ENCODE assay signal across 1 cellular context in genomic region chr6:46642928-46643751, GRCh38.
TF ChIP-seq lines count a peak whose summit lies in the region.

No MANE protein-coding gene starts in this region.

TF ChIP-seq in HEK293, 187 proteins besides CTCF, POLR2A, EP300 and RAD21 (continued from another document):
- TF ChIP-seq, protein P1, sequence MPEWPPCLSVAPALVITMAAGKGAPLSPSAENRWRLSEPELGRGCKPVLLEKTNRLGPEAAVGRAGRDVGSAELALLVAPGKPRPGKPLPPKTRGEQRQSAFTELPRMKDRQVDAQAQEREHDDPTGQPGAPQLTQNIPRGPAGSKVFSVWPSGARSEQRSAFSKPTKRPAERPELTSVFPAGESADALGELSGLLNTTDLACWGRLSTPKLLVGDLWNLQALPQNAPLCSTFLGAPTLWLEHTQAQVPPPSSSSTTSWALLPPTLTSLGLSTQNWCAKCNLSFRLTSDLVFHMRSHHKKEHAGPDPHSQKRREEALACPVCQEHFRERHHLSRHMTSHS (tag by site-specific recombination; IDR thresholded peaks at IDR 0.05): no peak
